In genomic region chr2:196242131-196242620, GRCh38 we compare ENCODE assay signal across 8 cellular contexts.
DNase-seq lines count a peak whose midpoint lies in the region; ATAC-seq, FAIRE-seq and TF ChIP-seq lines count a peak whose summit lies in the region.

No MANE protein-coding gene starts in this region.

- dilution Hi-C loops in endothelial cell of umbilical vein (cut with MboI; ENCODE audit: extremely low pct_ligation_motif_present, low sequenced_read_pairs), result no loop called here

- CTCF ChIA-PET in endothelial cell of umbilical vein (lab: Charles Lee), result interaction anchor here (0.6 to 1.4 kb wide), 3 partner anchors 10 to 164 kb away, joined by 3 to 4 read pairs (median 3); no protein-coding TSS in a partner anchor

- ATAC-seq in GM18867 (IDR thresholded peaks at IDR 0.05; ENCODE audit: unreplicated experiment) (peak; percentile 90), HG02759 (IDR thresholded peaks at IDR 0.05; ENCODE audit: unreplicated experiment) (peak; percentile 87)

- POLR2A ChIA-PET in endothelial cell of umbilical vein (lab: Charles Lee), result no interaction called here

- H3K36me3 ChIP-seq in endothelial cell of umbilical vein (ENCODE audit: control insufficient read depth in 2 of 2, extremely low read depth in 1 of 2, insufficient read depth in 2 of 2, low read length in 2 of 2) (peaks cover 5 to 32% of the 10 kb centered on the region in 2 experiments), HAP-1 (replicated peaks) (no peaks in the 10 kb centered on the region)

- no peaks in the 10 kb centered on the region for H3K36me3 Mint-ChIP-seq in stimulated activated naive CD8-positive, alpha-beta T cell treated with anti-CD3 and anti-CD28 coated beads, Interleukin-15, Interleukin-2, amounts not matched to agents 100 ng/mL and 50 ng/mL, for 24 hours (ENCODE audit: low read depth)

- no peaks in the 10 kb centered on the region for H4K20me1 ChIP-seq in endothelial cell of umbilical vein (replicated peaks; ENCODE audit: control insufficient read depth, extremely low read depth, insufficient read depth, low read length)

- H3K9ac ChIP-seq in endothelial cell of umbilical vein (replicated peaks; ENCODE audit: extremely low read depth, insufficient read depth, low read length), result no peak overlapping the region

- H3K27me3 ChIP-seq in endothelial cell of umbilical vein (ENCODE audit: control insufficient read depth in 2 of 2, insufficient read depth in 2 of 2, low read length in 2 of 2) (no peaks in the 10 kb centered on the region), HAP-1 (ENCODE audit: low read depth) (no peaks in the 10 kb centered on the region)

- no peak overlapping the region for H3K4me3 ChIP-seq in endothelial cell of umbilical vein (replicated peaks in 1 of 3; ENCODE audit: insufficient read depth in 1 of 3, low read depth in 1 of 3, low read length in 3 of 3)
- H3K4me3 ChIP-seq in HAP-1, result no peak overlapping the region

- TF ChIP-seq CTCF in endothelial cell of umbilical vein (IDR thresholded peaks at IDR 0.05; ENCODE audit: extremely low read depth in 1 of 2, insufficient read depth in 1 of 2, low read depth in 1 of 2, low read length in 2 of 2), result no peak

- peak; percentile 99 for DNase-seq in NOMO-1 treated with DMSO at 0.1 percent for 48 hours (lab: John Stamatoyannopoulos, UW; ENCODE audit: unreplicated experiment)
- no peak for DNase-seq in endothelial cell of umbilical vein (ENCODE audit: low read depth, low spot score)
- DNase-seq in DMS153 treated with DMSO at 0.1 percent for 48 hours (lab: John Stamatoyannopoulos, UW; ENCODE audit: unreplicated experiment), result no peak
- no peak for DNase-seq in HuH-7 (ENCODE audit: low spot score)
- no peak for DNase-seq in HAP-1 (ENCODE audit: low spot score in 2 of 2)

- FAIRE-seq in endothelial cell of umbilical vein (lab: Jason Lieb, UNC), result peak; percentile 38

- peak overlapping the region; percentile 19 for H3K27ac ChIP-seq in endothelial cell of umbilical vein (ENCODE audit: insufficient read depth, low read depth, low read length)

- in situ Hi-C loops in HAP-1 (cut with MboI; ENCODE audit: low sequenced_read_pairs), result no loop called here

- intact Hi-C loops in endothelial cell of umbilical vein (cut with micrococcal nuclease), result no loop called here

- H3K79me2 ChIP-seq in endothelial cell of umbilical vein (ENCODE audit: control insufficient read depth, insufficient read depth, low read length), result peaks cover 6% of the 10 kb centered on the region

- H3K9me3 ChIP-seq in endothelial cell of umbilical vein (replicated peaks; ENCODE audit: control insufficient read depth, insufficient read depth, low read length), result no peaks in the 10 kb centered on the region
- H3K9me3 ChIP-seq in HAP-1, result no peaks in the 10 kb centered on the region

- H3K4me3 Mint-ChIP-seq in stimulated activated naive CD8-positive, alpha-beta T cell treated with anti-CD3 and anti-CD28 coated beads, Interleukin-15, Interleukin-2, amounts not matched to agents 100 ng/mL and 50 ng/mL, for 24 hours, result peak overlapping the region; percentile 85

- TF ChIP-seq POLR2A in endothelial cell of umbilical vein (IDR thresholded peaks at IDR 0.05; ENCODE audit: low read depth, low read length), result no peak

- peaks cover 31% of the 10 kb centered on the region for H3K4me1 ChIP-seq in endothelial cell of umbilical vein (ENCODE audit: control insufficient read depth, extremely low read depth, insufficient read depth, low read length)
- H3K4me1 ChIP-seq in HAP-1, result no peaks in the 10 kb centered on the region

- no peaks in the 10 kb centered on the region for H3K9me1 ChIP-seq in endothelial cell of umbilical vein (replicated peaks; ENCODE audit: control insufficient read depth, extremely low read depth, insufficient read depth, low read length)

- no peak overlapping the region for H2AFZ ChIP-seq in endothelial cell of umbilical vein (ENCODE audit: low read depth, low read length)

- no TSS peak for BruUV-seq in endothelial cell of umbilical vein (replicated peaks; lab: Mats Ljungman, UMichigan)

- no peak overlapping the region for H3K4me2 ChIP-seq in endothelial cell of umbilical vein (ENCODE audit: insufficient read depth, low read length)

- H3K27ac Mint-ChIP-seq in stimulated activated naive CD8-positive, alpha-beta T cell treated with anti-CD3 and anti-CD28 coated beads, Interleukin-15, Interleukin-2, amounts not matched to agents 100 ng/mL and 50 ng/mL, for 24 hours, result peak overlapping the region; percentile 100

- no peaks in the 10 kb centered on the region for H3K9me3 Mint-ChIP-seq in stimulated activated naive CD8-positive, alpha-beta T cell treated with anti-CD3 and anti-CD28 coated beads, Interleukin-15, Interleukin-2, amounts not matched to agents 100 ng/mL and 50 ng/mL, for 24 hours

- peaks cover 89% of the 10 kb centered on the region for H3K4me1 Mint-ChIP-seq in stimulated activated naive CD8-positive, alpha-beta T cell treated with anti-CD3 and anti-CD28 coated beads, Interleukin-15, Interleukin-2, amounts not matched to agents 100 ng/mL and 50 ng/mL, for 24 hours (ENCODE audit: low read depth)

- H3K27me3 Mint-ChIP-seq in stimulated activated naive CD8-positive, alpha-beta T cell treated with anti-CD3 and anti-CD28 coated beads, Interleukin-15, Interleukin-2, amounts not matched to agents 100 ng/mL and 50 ng/mL, for 24 hours, result no peaks in the 10 kb centered on the region

TF ChIP-seq in endothelial cell of umbilical vein, 7 proteins besides CTCF, POLR2A, EP300 and RAD21:
- TF ChIP-seq JUN (IDR thresholded peaks at IDR 0.05; ENCODE audit: borderline replicate concordance, insufficient read depth, insufficient read length, low read depth) (no peak), FOS (IDR thresholded peaks at IDR 0.05; ENCODE audit: borderline replicate concordance, insufficient read depth, low read length) (no peak), MYC (IDR thresholded peaks at IDR 0.05; ENCODE audit: low read depth, low read length) (no peak), EZH2 (IDR thresholded peaks at IDR 0.05; ENCODE audit: borderline replicate concordance, low read depth, low read length, severe bottlenecking) (no peak), GATA2 (IDR thresholded peaks at IDR 0.05; ENCODE audit: insufficient read depth, insufficient read length, low read depth, low read length) (no peak), POLR2AphosphoS5 (IDR thresholded peaks at IDR 0.05; ENCODE audit: insufficient read depth, low read depth, low read length) (no peak), MAX (IDR thresholded peaks at IDR 0.05; ENCODE audit: insufficient read depth, insufficient read length) (no peak)
